ENCODE assay signal across 1 cellular context in the genomic region with DNA sequence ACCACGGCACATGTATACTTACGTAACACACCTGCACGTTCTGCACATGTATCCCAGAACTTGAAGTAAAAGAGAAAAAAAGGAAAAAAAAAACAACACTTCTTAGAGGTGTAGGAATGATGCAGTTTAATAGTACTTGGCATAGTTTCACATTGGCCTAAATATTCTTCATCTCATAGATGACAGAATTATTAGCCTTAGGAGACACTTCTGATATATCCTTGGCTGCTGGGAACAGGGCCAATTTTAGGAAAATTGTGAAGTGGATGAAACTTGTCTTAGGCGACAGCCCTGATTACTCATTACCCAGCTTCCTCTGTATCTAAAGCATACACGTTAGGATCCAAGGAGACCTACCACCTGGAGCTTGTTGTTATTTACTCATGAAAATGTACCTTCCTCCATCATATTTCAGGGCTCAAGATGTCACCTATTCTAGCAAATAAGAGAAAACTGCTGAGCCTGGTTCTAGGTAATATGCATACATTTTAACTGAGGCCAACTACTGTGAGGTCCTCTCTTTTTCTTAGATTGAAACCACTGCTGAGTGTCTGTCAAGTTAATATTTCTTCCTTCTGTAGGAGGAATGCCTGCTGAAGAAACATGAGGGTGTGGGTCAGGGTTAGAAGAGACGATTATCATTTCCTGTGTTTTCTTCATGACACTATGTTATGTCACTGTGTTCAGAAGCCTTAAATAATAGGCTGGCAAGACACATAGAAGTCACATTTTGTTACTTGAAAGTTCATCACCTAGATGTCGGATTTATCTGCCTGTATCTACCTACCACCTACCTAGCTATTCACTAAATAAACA.
A peak's percentile ranks its signal among the peaks of the same experiment; 100 is the strongest.
TF ChIP-seq lines count a peak whose summit lies in the region.

No MANE protein-coding gene starts in this region.

TF ChIP-seq in K562, 482 proteins besides CTCF, POLR2A, EP300 and RAD21 (continued from another document and continues in another):
- TF ChIP-seq, protein P1, sequence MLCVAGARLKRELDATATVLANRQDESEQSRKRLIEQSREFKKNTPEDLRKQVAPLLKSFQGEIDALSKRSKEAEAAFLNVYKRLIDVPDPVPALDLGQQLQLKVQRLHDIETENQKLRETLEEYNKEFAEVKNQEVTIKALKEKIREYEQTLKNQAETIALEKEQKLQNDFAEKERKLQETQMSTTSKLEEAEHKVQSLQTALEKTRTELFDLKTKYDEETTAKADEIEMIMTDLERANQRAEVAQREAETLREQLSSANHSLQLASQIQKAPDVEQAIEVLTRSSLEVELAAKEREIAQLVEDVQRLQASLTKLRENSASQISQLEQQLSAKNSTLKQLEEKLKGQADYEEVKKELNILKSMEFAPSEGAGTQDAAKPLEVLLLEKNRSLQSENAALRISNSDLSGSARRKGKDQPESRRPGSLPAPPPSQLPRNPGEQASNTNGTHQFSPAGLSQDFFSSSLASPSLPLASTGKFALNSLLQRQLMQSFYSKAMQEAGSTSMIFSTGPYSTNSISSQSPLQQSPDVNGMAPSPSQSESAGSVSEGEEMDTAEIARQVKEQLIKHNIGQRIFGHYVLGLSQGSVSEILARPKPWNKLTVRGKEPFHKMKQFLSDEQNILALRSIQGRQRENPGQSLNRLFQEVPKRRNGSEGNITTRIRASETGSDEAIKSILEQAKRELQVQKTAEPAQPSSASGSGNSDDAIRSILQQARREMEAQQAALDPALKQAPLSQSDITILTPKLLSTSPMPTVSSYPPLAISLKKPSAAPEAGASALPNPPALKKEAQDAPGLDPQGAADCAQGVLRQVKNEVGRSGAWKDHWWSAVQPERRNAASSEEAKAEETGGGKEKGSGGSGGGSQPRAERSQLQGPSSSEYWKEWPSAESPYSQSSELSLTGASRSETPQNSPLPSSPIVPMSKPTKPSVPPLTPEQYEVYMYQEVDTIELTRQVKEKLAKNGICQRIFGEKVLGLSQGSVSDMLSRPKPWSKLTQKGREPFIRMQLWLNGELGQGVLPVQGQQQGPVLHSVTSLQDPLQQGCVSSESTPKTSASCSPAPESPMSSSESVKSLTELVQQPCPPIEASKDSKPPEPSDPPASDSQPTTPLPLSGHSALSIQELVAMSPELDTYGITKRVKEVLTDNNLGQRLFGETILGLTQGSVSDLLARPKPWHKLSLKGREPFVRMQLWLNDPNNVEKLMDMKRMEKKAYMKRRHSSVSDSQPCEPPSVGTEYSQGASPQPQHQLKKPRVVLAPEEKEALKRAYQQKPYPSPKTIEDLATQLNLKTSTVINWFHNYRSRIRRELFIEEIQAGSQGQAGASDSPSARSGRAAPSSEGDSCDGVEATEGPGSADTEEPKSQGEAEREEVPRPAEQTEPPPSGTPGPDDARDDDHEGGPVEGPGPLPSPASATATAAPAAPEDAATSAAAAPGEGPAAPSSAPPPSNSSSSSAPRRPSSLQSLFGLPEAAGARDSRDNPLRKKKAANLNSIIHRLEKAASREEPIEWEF (CRISPR knock-in tag; IDR thresholded peaks at IDR 0.05): no peak
- TF ChIP-seq GABPB2 (CRISPR knock-in tag; conservative IDR thresholded peaks at IDR 0.05): no peak
- TF ChIP-seq GABPA (tag; conservative IDR thresholded peaks at IDR 0.05; ENCODE audit: low read depth): peak; percentile 40; the same call in 1 of the 2 replicates
- no peak for TF ChIP-seq RBM34 (IDR thresholded peaks at IDR 0.05; ENCODE audit: borderline replicate concordance, insufficient read depth, low read length)
- TF ChIP-seq CC2D1A (IDR thresholded peaks at IDR 0.05): no peak
- TF ChIP-seq CBFA2T2 (conservative IDR thresholded peaks at IDR 0.05): no peak
- TF ChIP-seq KDM1A (IDR thresholded peaks at IDR 0.05): no peak
- no peak for TF ChIP-seq FOXM1 (IDR thresholded peaks at IDR 0.05; ENCODE audit: low read depth)
- TF ChIP-seq FOXM1 (CRISPR knock-in tag; IDR thresholded peaks at IDR 0.05; ENCODE audit: low read depth): no peak
- TF ChIP-seq, protein P2, sequence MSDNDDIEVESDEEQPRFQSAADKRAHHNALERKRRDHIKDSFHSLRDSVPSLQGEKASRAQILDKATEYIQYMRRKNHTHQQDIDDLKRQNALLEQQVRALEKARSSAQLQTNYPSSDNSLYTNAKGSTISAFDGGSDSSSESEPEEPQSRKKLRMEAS (CRISPR knock-in tag; IDR thresholded peaks at IDR 0.05): no peak
- 0 out of 2 replicates have a peak, but pooled peaks have one; percentile 18 for TF ChIP-seq DPF2 (IDR thresholded peaks at IDR 0.05)
- TF ChIP-seq CHD4 (IDR thresholded peaks at IDR 0.05; ENCODE audit: insufficient read depth, insufficient replicate concordance, low read depth, low read length, poor library complexity, severe bottlenecking): peak; percentile 10
- TF ChIP-seq U2AF2 (optimal IDR thresholded peaks at IDR 0.05; ENCODE audit: low read depth, low read length): no peak
- TF ChIP-seq CBX8 (IDR thresholded peaks at IDR 0.05; ENCODE audit: borderline replicate concordance, extremely low read depth, low read depth, low read length, poor library complexity, severe bottlenecking): no peak
- TF ChIP-seq ZNF766 (CRISPR knock-in tag; conservative IDR thresholded peaks at IDR 0.05): 0 out of 2 replicates have a peak, but pooled peaks have one; percentile 41
- TF ChIP-seq ZNF324 (CRISPR knock-in tag; IDR thresholded peaks at IDR 0.05): no peak
- TF ChIP-seq KDM2B (CRISPR knock-in tag; IDR thresholded peaks at IDR 0.05): no peak
- TF ChIP-seq XRCC4 (IDR thresholded peaks at IDR 0.05; ENCODE audit: extremely low read depth, insufficient read depth, insufficient read length): no peak
- TF ChIP-seq DACH1 (IDR thresholded peaks at IDR 0.05; ENCODE audit: partially characterized antibody): no peak
- TF ChIP-seq NONO (IDR thresholded peaks at IDR 0.05; ENCODE audit: low read depth in 2 of 2, low read length in 1 of 2): no peak
- no peak for TF ChIP-seq NR2C2 (CRISPR knock-in tag; IDR thresholded peaks at IDR 0.05)
- TF ChIP-seq NR2C2 (tag; IDR thresholded peaks at IDR 0.05): peak; percentile 35; the same call in 1 of the 2 replicates
- TF ChIP-seq JUND (IDR thresholded peaks at IDR 0.05; ENCODE audit: borderline replicate concordance, low read depth, low read length): peak; percentile 2; the same call in 1 of the 2 replicates
- TF ChIP-seq JUND (tag; IDR thresholded peaks at IDR 0.05; ENCODE audit: borderline replicate concordance, low read depth, low read length): no peak
- TF ChIP-seq FOXA3 (CRISPR knock-in tag; conservative IDR thresholded peaks at IDR 0.05 in 1 of 2, IDR thresholded peaks at IDR 0.05 in 1 of 2): no peak
- TF ChIP-seq ZFP30 (CRISPR knock-in tag; IDR thresholded peaks at IDR 0.05; ENCODE audit: borderline replicate concordance): no peak
- TF ChIP-seq, protein P3, sequence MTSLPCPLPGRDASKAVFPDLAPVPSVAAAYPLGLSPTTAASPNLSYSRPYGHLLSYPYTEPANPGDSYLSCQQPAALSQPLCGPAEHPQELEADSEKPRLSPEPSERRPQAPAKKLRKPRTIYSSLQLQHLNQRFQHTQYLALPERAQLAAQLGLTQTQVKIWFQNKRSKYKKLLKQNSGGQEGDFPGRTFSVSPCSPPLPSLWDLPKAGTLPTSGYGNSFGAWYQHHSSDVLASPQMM (CRISPR knock-in tag; IDR thresholded peaks at IDR 0.05): no peak
- TF ChIP-seq HSF4 (CRISPR knock-in tag; IDR thresholded peaks at IDR 0.05; ENCODE audit: borderline replicate concordance): no peak
- no peak for TF ChIP-seq PTRF (tag; IDR thresholded peaks at IDR 0.05)
- TF ChIP-seq FOXP1 (CRISPR knock-in tag; IDR thresholded peaks at IDR 0.05): no peak
- TF ChIP-seq, protein P4, sequence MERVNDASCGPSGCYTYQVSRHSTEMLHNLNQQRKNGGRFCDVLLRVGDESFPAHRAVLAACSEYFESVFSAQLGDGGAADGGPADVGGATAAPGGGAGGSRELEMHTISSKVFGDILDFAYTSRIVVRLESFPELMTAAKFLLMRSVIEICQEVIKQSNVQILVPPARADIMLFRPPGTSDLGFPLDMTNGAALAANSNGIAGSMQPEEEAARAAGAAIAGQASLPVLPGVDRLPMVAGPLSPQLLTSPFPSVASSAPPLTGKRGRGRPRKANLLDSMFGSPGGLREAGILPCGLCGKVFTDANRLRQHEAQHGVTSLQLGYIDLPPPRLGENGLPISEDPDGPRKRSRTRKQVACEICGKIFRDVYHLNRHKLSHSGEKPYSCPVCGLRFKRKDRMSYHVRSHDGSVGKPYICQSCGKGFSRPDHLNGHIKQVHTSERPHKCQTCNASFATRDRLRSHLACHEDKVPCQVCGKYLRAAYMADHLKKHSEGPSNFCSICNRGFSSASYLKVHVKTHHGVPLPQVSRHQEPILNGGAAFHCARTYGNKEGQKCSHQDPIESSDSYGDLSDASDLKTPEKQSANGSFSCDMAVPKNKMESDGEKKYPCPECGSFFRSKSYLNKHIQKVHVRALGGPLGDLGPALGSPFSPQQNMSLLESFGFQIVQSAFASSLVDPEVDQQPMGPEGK (CRISPR knock-in tag; IDR thresholded peaks at IDR 0.05; ENCODE audit: borderline replicate concordance): no peak
- TF ChIP-seq, protein P5, sequence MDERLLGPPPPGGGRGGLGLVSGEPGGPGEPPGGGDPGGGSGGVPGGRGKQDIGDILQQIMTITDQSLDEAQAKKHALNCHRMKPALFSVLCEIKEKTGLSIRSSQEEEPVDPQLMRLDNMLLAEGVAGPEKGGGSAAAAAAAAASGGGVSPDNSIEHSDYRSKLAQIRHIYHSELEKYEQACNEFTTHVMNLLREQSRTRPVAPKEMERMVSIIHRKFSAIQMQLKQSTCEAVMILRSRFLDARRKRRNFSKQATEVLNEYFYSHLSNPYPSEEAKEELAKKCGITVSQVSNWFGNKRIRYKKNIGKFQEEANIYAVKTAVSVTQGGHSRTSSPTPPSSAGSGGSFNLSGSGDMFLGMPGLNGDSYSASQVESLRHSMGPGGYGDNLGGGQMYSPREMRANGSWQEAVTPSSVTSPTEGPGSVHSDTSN (CRISPR knock-in tag; IDR thresholded peaks at IDR 0.05; ENCODE audit: low read depth): no peak
- TF ChIP-seq, protein P5 (tag; conservative IDR thresholded peaks at IDR 0.05; ENCODE audit: low read depth): peak; percentile 82
- TF ChIP-seq HDGF (IDR thresholded peaks at IDR 0.05): no peak
- TF ChIP-seq MYNN (IDR thresholded peaks at IDR 0.05): no peak
- TF ChIP-seq MYNN (CRISPR knock-in tag; IDR thresholded peaks at IDR 0.05): no peak
- TF ChIP-seq, protein P6, sequence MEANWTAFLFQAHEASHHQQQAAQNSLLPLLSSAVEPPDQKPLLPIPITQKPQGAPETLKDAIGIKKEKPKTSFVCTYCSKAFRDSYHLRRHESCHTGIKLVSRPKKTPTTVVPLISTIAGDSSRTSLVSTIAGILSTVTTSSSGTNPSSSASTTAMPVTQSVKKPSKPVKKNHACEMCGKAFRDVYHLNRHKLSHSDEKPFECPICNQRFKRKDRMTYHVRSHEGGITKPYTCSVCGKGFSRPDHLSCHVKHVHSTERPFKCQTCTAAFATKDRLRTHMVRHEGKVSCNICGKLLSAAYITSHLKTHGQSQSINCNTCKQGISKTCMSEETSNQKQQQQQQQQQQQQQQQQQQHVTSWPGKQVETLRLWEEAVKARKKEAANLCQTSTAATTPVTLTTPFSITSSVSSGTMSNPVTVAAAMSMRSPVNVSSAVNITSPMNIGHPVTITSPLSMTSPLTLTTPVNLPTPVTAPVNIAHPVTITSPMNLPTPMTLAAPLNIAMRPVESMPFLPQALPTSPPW (CRISPR knock-in tag; IDR thresholded peaks at IDR 0.05): peak; percentile 47
- TF ChIP-seq SREBF2 (CRISPR knock-in tag; IDR thresholded peaks at IDR 0.05): no peak
- no peak for TF ChIP-seq ZNF274 (IDR thresholded peaks at IDR 0.05; ENCODE audit: borderline replicate concordance, low read depth, low read length)
- TF ChIP-seq CHD1 (IDR thresholded peaks at IDR 0.05; ENCODE audit: low read length): no peak
- TF ChIP-seq, protein P7, sequence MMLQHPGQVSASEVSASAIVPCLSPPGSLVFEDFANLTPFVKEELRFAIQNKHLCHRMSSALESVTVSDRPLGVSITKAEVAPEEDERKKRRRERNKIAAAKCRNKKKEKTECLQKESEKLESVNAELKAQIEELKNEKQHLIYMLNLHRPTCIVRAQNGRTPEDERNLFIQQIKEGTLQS (IDR thresholded peaks at IDR 0.05): no peak; the same call in 1 of the 2 replicates
- TF ChIP-seq, protein P7 (CRISPR knock-in tag; conservative IDR thresholded peaks at IDR 0.05): 0 out of 2 replicates have a peak, but pooled peaks have one; percentile 21
- peak; percentile 64; the same call in 1 of the 2 replicates for TF ChIP-seq FOSL1 (tag; conservative IDR thresholded peaks at IDR 0.05)
- TF ChIP-seq, protein P8, sequence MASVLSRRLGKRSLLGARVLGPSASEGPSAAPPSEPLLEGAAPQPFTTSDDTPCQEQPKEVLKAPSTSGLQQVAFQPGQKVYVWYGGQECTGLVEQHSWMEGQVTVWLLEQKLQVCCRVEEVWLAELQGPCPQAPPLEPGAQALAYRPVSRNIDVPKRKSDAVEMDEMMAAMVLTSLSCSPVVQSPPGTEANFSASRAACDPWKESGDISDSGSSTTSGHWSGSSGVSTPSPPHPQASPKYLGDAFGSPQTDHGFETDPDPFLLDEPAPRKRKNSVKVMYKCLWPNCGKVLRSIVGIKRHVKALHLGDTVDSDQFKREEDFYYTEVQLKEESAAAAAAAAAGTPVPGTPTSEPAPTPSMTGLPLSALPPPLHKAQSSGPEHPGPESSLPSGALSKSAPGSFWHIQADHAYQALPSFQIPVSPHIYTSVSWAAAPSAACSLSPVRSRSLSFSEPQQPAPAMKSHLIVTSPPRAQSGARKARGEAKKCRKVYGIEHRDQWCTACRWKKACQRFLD (CRISPR knock-in tag; IDR thresholded peaks at IDR 0.05): no peak
- TF ChIP-seq ZNF644 (tag; IDR thresholded peaks at IDR 0.05; ENCODE audit: low read depth): no peak
- TF ChIP-seq, protein P9, sequence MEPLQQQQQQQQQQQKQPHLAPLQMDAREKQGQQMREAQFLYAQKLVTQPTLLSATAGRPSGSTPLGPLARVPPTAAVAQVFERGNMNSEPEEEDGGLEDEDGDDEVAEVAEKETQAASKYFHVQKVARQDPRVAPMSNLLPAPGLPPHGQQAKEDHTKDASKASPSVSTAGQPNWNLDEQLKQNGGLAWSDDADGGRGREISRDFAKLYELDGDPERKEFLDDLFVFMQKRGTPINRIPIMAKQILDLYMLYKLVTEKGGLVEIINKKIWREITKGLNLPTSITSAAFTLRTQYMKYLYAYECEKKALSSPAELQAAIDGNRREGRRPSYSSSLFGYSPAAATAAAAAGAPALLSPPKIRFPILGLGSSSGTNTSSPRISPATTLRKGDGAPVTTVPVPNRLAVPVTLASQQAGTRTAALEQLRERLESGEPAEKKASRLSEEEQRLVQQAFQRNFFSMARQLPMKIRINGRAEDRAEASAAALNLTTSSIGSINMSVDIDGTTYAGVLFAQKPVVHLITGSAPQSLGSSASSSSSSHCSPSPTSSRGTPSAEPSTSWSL (CRISPR knock-in tag; IDR thresholded peaks at IDR 0.05; ENCODE audit: borderline replicate concordance): no peak
- no peak for TF ChIP-seq SMARCE1 (IDR thresholded peaks at IDR 0.05)
- TF ChIP-seq ATF1 (CRISPR knock-in tag; IDR thresholded peaks at IDR 0.05): no peak
- TF ChIP-seq ATF1 (tag; IDR thresholded peaks at IDR 0.05): 0 out of 2 replicates have a peak, but pooled peaks have one; percentile 25
